ENCODE assay signal across 1 cellular context in the genomic region with DNA sequence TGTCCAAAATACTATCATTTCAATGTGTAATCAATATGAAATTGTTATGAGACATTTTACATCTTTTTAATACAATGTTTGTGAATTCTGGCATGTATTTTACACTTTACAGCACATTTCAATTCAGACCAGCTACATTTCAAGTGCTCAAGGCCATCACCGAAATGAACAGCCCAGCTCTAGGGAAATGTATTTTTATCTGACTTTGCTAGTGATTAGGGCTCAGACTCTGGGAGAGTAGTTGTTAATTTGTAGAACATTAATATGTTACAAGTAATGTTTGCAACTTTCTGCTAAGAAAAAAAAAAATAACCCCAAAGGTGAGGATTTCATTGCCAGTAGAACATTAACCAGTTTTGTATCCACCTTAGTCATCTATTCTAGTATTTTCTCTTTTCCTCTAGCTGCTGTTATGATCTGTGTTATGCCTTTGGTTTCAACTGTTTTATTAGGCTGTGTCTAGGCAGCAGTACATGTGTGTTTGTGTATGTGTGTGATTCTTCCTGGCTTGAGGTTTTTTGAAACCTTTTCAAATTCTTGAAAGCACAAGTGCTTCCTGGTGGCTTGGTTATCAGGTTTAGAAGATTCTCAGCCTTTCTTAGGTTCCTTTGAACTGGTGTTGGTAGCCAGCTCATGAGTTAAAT.
TF ChIP-seq lines count a peak whose summit lies in the region.

No MANE protein-coding gene starts in this region.

TF ChIP-seq in WTC11, 78 proteins besides CTCF, POLR2A, EP300 and RAD21 (continued from another document):
- no peak for TF ChIP-seq AFF4 (CRISPR knock-in tag; IDR thresholded peaks at IDR 0.05; ENCODE audit: borderline replicate concordance)
- no peak for TF ChIP-seq CREB1 (CRISPR knock-in tag; IDR thresholded peaks at IDR 0.05)
- TF ChIP-seq, protein P1, sequence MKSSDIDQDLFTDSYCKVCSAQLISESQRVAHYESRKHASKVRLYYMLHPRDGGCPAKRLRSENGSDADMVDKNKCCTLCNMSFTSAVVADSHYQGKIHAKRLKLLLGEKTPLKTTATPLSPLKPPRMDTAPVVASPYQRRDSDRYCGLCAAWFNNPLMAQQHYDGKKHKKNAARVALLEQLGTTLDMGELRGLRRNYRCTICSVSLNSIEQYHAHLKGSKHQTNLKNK (CRISPR knock-in tag; IDR thresholded peaks at IDR 0.05), result no peak
- TF ChIP-seq, protein P2, sequence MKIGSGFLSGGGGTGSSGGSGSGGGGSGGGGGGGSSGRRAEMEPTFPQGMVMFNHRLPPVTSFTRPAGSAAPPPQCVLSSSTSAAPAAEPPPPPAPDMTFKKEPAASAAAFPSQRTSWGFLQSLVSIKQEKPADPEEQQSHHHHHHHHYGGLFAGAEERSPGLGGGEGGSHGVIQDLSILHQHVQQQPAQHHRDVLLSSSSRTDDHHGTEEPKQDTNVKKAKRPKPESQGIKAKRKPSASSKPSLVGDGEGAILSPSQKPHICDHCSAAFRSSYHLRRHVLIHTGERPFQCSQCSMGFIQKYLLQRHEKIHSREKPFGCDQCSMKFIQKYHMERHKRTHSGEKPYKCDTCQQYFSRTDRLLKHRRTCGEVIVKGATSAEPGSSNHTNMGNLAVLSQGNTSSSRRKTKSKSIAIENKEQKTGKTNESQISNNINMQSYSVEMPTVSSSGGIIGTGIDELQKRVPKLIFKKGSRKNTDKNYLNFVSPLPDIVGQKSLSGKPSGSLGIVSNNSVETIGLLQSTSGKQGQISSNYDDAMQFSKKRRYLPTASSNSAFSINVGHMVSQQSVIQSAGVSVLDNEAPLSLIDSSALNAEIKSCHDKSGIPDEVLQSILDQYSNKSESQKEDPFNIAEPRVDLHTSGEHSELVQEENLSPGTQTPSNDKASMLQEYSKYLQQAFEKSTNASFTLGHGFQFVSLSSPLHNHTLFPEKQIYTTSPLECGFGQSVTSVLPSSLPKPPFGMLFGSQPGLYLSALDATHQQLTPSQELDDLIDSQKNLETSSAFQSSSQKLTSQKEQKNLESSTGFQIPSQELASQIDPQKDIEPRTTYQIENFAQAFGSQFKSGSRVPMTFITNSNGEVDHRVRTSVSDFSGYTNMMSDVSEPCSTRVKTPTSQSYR (CRISPR knock-in tag; IDR thresholded peaks at IDR 0.05), result no peak
- TF ChIP-seq NFE2L1 (CRISPR knock-in tag; IDR thresholded peaks at IDR 0.05), result no peak
- no peak for TF ChIP-seq ZNF263 (CRISPR knock-in tag; IDR thresholded peaks at IDR 0.05; ENCODE audit: low read depth)
- TF ChIP-seq FOXP1 (CRISPR knock-in tag; IDR thresholded peaks at IDR 0.05; ENCODE audit: borderline replicate concordance), result no peak
- TF ChIP-seq, protein P3, sequence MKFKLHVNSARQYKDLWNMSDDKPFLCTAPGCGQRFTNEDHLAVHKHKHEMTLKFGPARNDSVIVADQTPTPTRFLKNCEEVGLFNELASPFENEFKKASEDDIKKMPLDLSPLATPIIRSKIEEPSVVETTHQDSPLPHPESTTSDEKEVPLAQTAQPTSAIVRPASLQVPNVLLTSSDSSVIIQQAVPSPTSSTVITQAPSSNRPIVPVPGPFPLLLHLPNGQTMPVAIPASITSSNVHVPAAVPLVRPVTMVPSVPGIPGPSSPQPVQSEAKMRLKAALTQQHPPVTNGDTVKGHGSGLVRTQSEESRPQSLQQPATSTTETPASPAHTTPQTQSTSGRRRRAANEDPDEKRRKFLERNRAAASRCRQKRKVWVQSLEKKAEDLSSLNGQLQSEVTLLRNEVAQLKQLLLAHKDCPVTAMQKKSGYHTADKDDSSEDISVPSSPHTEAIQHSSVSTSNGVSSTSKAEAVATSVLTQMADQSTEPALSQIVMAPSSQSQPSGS (CRISPR knock-in tag; IDR thresholded peaks at IDR 0.05; ENCODE audit: borderline replicate concordance, low read depth), result no peak
- TF ChIP-seq ZNF317 (CRISPR knock-in tag; IDR thresholded peaks at IDR 0.05; ENCODE audit: borderline replicate concordance, low read depth), result no peak
- TF ChIP-seq, protein P4, sequence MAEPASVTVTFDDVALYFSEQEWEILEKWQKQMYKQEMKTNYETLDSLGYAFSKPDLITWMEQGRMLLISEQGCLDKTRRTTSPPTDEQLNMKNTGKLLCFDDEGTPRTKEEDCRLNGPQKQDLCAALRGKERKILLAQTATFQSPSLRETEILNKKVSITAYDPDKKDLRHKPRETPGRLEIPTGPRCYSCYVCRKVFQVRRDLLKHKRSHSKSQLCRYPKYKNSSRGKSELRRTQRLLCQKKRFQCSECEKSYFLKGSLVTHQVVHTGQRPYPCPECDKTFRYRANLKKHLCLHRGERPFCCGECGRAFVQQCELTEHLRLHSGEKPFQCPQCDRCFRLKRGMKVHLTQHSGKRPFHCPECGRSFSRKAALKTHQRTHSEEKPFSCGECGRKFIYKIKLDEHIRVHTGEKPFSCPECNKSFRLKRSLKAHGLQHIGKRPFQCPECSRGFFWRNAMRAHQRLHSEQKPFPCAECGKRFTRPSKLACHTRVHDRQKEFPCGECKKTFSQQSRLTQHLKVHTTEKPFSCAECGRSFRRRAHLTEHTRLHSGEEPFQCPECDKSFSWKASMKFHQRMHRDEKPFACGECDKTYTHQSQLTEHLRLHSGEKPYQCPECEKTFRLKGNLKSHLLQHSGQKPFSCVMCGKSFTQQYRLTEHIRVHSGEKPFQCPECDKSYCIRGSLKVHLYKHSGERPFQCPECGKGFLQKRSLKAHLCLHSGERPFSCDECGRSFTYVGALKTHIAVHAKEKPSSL (CRISPR knock-in tag; conservative IDR thresholded peaks at IDR 0.05), result no peak
- TF ChIP-seq PRRX2 (CRISPR knock-in tag; IDR thresholded peaks at IDR 0.05), result no peak
- TF ChIP-seq, protein P5, sequence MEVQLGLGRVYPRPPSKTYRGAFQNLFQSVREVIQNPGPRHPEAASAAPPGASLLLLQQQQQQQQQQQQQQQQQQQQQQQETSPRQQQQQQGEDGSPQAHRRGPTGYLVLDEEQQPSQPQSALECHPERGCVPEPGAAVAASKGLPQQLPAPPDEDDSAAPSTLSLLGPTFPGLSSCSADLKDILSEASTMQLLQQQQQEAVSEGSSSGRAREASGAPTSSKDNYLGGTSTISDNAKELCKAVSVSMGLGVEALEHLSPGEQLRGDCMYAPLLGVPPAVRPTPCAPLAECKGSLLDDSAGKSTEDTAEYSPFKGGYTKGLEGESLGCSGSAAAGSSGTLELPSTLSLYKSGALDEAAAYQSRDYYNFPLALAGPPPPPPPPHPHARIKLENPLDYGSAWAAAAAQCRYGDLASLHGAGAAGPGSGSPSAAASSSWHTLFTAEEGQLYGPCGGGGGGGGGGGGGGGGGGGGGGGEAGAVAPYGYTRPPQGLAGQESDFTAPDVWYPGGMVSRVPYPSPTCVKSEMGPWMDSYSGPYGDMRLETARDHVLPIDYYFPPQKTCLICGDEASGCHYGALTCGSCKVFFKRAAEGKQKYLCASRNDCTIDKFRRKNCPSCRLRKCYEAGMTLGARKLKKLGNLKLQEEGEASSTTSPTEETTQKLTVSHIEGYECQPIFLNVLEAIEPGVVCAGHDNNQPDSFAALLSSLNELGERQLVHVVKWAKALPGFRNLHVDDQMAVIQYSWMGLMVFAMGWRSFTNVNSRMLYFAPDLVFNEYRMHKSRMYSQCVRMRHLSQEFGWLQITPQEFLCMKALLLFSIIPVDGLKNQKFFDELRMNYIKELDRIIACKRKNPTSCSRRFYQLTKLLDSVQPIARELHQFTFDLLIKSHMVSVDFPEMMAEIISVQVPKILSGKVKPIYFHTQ (CRISPR knock-in tag; IDR thresholded peaks at IDR 0.05), result no peak
- no peak for TF ChIP-seq PRDM15 (CRISPR knock-in tag; IDR thresholded peaks at IDR 0.05)
- no peak for TF ChIP-seq ZNF512 (CRISPR knock-in tag; IDR thresholded peaks at IDR 0.05; ENCODE audit: borderline replicate concordance)
- TF ChIP-seq ZNF423 (CRISPR knock-in tag; IDR thresholded peaks at IDR 0.05), result no peak
